In the genomic region with DNA sequence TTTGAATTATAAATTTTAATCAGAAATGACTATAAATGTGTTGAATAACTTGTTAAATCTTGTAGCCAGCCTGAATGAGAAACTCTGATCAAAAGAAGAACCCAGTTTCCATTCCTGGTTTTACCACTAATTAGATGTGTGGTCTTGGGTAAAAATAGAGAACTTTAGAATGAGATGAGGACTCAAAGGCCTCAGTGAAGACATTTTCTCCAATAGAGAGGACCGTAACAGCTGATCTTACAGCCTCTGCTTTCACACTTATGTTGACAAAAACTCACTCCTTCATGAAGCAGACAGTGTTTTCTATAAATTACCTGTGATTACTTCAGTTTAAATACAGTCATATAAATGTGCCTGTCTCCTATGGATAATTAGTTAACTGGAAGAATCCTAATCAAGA, we compare ENCODE assay signal across 29 cellular contexts.
"Had no signal": no experiment of that assay in that cellular context is flagged by ENCODE, and none has a peak within 500 bp of the region (broad histone marks: within the 10 kb centered on the region; RNA-seq: fewer than 3 reads in every experiment).

No MANE protein-coding gene starts in this region.

- H3K9me3 ChIP-seq: ascending aorta, SJSA1, SK-N-SH had no signal

- H3K4me2 ChIP-seq: PC-9, SK-N-SH had no signal

- H3K36me3 ChIP-seq: ascending aorta, SJSA1, WERI-Rb-1 had no signal

- DNase-seq: activated CD4-positive, alpha-beta T cell treated with anti-CD3 and anti-CD28 coated beads for 1 hour; activated CD4-positive, alpha-beta T cell treated with anti-CD3 and anti-CD28 coated beads for 48 hours; activated CD4-positive, alpha-beta T cell treated with anti-CD3 and anti-CD28 coated beads, Interleukin-2, amount 50 U/mL, for 4 hours; activated CD4-positive, CD25-positive, alpha-beta regulatory T cell; activated CD8-positive, alpha-beta T cell treated with anti-CD3 and anti-CD28 coated beads for 36 hours; activated gamma-delta T cell; activated naive CD4-positive, alpha-beta T cell treated with Interleukin-2 at 50 U/mL for 16 hours; activated naive CD8-positive, alpha-beta T cell treated with anti-CD3 and anti-CD28 coated beads, Interleukin-2, amount 10 ng/mL, durations not matched to agents 7 days and 5 days; activated T-cell treated with anti-CD3 and anti-CD28 coated beads, Interleukin-2, amount 50 U/mL, for 24 hours; amygdala; caudate nucleus; cerebellar nuclear complex; NCI-H1105; NCI-H1417 treated with DMSO at 0.1 percent for 48 hours; NCI-H1694 treated with DMSO at 0.1 percent for 48 hours; NCI-H2029; NCI-H345; NCI-H524 treated with DMSO at 0.1 percent for 48 hours; PC-9; SK-N-SH; SW 1271; T-helper 1 cell; T-helper 2 cell; T-helper 9 cell; WERI-Rb-1 had no signal

- ATAC-seq: activated CD8-positive, alpha-beta T cell treated with anti-CD3 and anti-CD28 coated beads for 36 hours; Right ventricle myocardium inferior had no signal

- H2AFZ ChIP-seq: PC-9 had no signal

- H3K4me3 ChIP-seq: ascending aorta, PC-9, SJSA1 had no signal

- H3K9ac ChIP-seq: SK-N-SH had no signal

- H3K27me3 ChIP-seq: ascending aorta, SJSA1 had no signal

- H3K4me1 ChIP-seq: SJSA1 had no signal

- H3K27ac ChIP-seq: ascending aorta, PC-9, RWPE1, SJSA1, WERI-Rb-1 had no signal
